Comparison of ENCODE assay signal across 18 cellular contexts in genomic region chr11:114088836-114089235, GRCh38. TPM values are rescaled to one million over a fixed set of nuclear protein-coding genes. Genes with fewer than 3 reads are reported as not detected.
DNase-seq lines count a peak whose midpoint lies in the region; ATAC-seq and TF ChIP-seq lines count a peak whose summit lies in the region.
"Had no signal": no experiment of that assay in that cellular context is flagged by ENCODE, and none has a peak within 500 bp of the region (broad histone marks: within the 10 kb centered on the region; RNA-seq: fewer than 3 reads in every experiment).

No MANE protein-coding gene starts in this region.

- H3K27ac Mint-ChIP-seq in activated naive CD4-positive, alpha-beta T cell treated with anti-CD3 and anti-CD28 coated beads, Interleukin-2, amount 50 U/mL, for 72 hours: no peak overlapping the region
- H3K27ac Mint-ChIP-seq: activated naive CD8-positive, alpha-beta T cell treated with anti-CD3 and anti-CD28 coated beads, Interleukin-2, amount 50 U/mL, for 24 hours; GM23338; stimulated activated memory B cell treated with anti-CD40 and anti-IgM and Interleukin-4, amounts not matched to agents 10 μg/mL and 1 μg/mL and 100 μg/mL, for 72 hours had no signal

- intact Hi-C loops in heart left ventricle (cut with DNase I) (loop anchor here in 1 of 10 donors (10.0 kb wide), 1 partner anchor 46 kb away; no protein-coding TSS in a partner anchor), tibial artery (cut with DNase I; ENCODE audit: low total_unique reads) (no loop called here)

- H3K4me1 ChIP-seq in heart left ventricle (peaks cover 42 to 100% (median 91%) of the 10 kb centered on the region in 12 donors), tibial artery (peaks cover 21 to 100% (median 99%) of the 10 kb centered on the region in 4 donors)

- H3K36me3 ChIP-seq in heart left ventricle: peaks cover 0 to 28% (median 0%) of the 10 kb centered on the region in 9 donors
- peaks cover 44 to 97% (median 76%) of the 10 kb centered on the region in 3 donors for H3K36me3 ChIP-seq in tibial artery

- no peak for TF ChIP-seq POLR2A in heart left ventricle (IDR thresholded peaks at IDR 0.05)

- no peaks in the 10 kb centered on the region for H3K36me3 Mint-ChIP-seq in activated naive CD4-positive, alpha-beta T cell treated with anti-CD3 and anti-CD28 coated beads, Interleukin-2, amount 50 U/mL, for 72 hours
- H3K36me3 Mint-ChIP-seq: stimulated activated memory B cell treated with anti-CD40 and anti-IgM and Interleukin-4, amounts not matched to agents 10 μg/mL and 1 μg/mL and 100 μg/mL, for 72 hours had no signal

- H3K9me3 ChIP-seq in heart left ventricle: no peaks in the 10 kb centered on the region
- H3K9me3 ChIP-seq in tibial artery: no peaks in the 10 kb centered on the region

- H3K27me3 ChIP-seq in heart left ventricle (no peaks in the 10 kb centered on the region), tibial artery (no peaks in the 10 kb centered on the region)

- WGBS in heart left ventricle, 4 donors: 42 to 71% (median 48%) methylated on average over 6 to 7 of the region's 7 CpGs

- H3K27ac ChIP-seq in heart left ventricle: peak overlapping the region in 8 of 12 donors; percentile 1 to 76 (median 52)
- peak overlapping the region; percentile 73 to 78 for H3K27ac ChIP-seq in tibial artery
- H3K27ac ChIP-seq: epithelial cell of prostate had no signal

- peak; percentile 10 to 54 (median 39) for ATAC-seq in heart left ventricle
- ATAC-seq in activated naive CD4-positive, alpha-beta T cell treated with anti-CD3 and anti-CD28 coated beads, Interleukin-2, amount 50 U/mL, for 72 hours: no peak
- ATAC-seq: activated naive CD8-positive, alpha-beta T cell treated with anti-CD3 and anti-CD28 coated beads, Interleukin-2, amount 50 U/mL, for 24 hours; GM23338; stimulated activated memory B cell treated with anti-CD40 and anti-IgM and Interleukin-4, amounts not matched to agents 10 μg/mL and 1 μg/mL and 100 μg/mL, for 72 hours had no signal

- peak in 54 of 56 donors; percentile 16 to 90 (median 74) for DNase-seq in amygdala (lab: John Stamatoyannopoulos, UW)
- DNase-seq in heart left ventricle: no peak
- DNase-seq in occipital lobe (lab: John Stamatoyannopoulos, UW): peak; percentile 73
- no peak for DNase-seq in tibial artery
- DNase-seq in foreskin fibroblast: no peak
- DNase-seq in T-helper 2 cell: no peak
- no peak for DNase-seq in activated naive CD4-positive, alpha-beta T cell treated with anti-CD3 and anti-CD28 coated beads, Interleukin-2, amount 50 U/mL, for 72 hours (ENCODE audit: low spot score in 2 of 2)
- DNase-seq: activated CD4-positive, alpha-beta T cell treated with anti-CD3 and anti-CD28 coated beads for 4 hours; activated naive CD8-positive, alpha-beta T cell treated with anti-CD3 and anti-CD28 coated beads, Interleukin-2, amount 50 U/mL, for 24 hours; activated T-cell treated with anti-CD3 and anti-CD28 coated beads for 4 hours; CD4-positive, CD25-positive, alpha-beta regulatory T cell; DND-41; NCI-H2081; NCI-H774 had no signal

- no peaks in the 10 kb centered on the region for H3K9me3 Mint-ChIP-seq in activated naive CD4-positive, alpha-beta T cell treated with anti-CD3 and anti-CD28 coated beads, Interleukin-2, amount 50 U/mL, for 72 hours
- H3K9me3 Mint-ChIP-seq: activated naive CD8-positive, alpha-beta T cell treated with anti-CD3 and anti-CD28 coated beads, Interleukin-2, amount 50 U/mL, for 24 hours; GM23338; stimulated activated memory B cell treated with anti-CD40 and anti-IgM and Interleukin-4, amounts not matched to agents 10 μg/mL and 1 μg/mL and 100 μg/mL, for 72 hours had no signal

- TF ChIP-seq CTCF in heart left ventricle (IDR thresholded peaks at IDR 0.05) (no peak), tibial artery (IDR thresholded peaks at IDR 0.05) (no peak), foreskin fibroblast (IDR thresholded peaks at IDR 0.05; ENCODE audit: low read depth, low read length) (no peak)

- H3K4me3 ChIP-seq in heart left ventricle (no peak overlapping the region), tibial artery (peak overlapping the region in 1 of 2 donors; percentile 16), foreskin fibroblast (ENCODE audit: low read depth in 1 of 2, low read length in 2 of 2) (no peak overlapping the region)
- H3K4me3 ChIP-seq: GM23338 had no signal

RNA-seq across cellular contexts. Expression of gene ZBTB16, which starts 29.3 kb away (rescaled TPM):
- 100 to 1,000 TPM in 2 of 9 donors, 10 to 100 TPM in 7; 15.3 to 130 (median 62.8) TPM for total RNA-seq in heart left ventricle
- 10 to 100 TPM; 44.0 to 86.1 TPM for polyA plus RNA-seq in heart left ventricle
- total RNA-seq in occipital lobe: 9.7 TPM
- total RNA-seq in activated naive CD4-positive, alpha-beta T cell treated with anti-CD3 and anti-CD28 coated beads, Interleukin-2, amount 50 U/mL, for 72 hours: 1 to 10 TPM in 1 of 2 donors, under 1 TPM in 1; 0.99 to 3.1 TPM
- total RNA-seq: M059J had no signal

Comparison
In these comparisons a context has a peak if more than half of its experiments do, and no peak if none do; other contexts are left out.
1. DNase-seq: peak in amygdala (54 of 56) and occipital lobe (single experiment); none in heart left ventricle (0 of 5), tibial artery (0 of 2), foreskin fibroblast (0 of 2), T-helper 2 cell (0 of 5) and activated naive CD4-positive, alpha-beta T cell treated with anti-CD3 and anti-CD28 coated beads, Interleukin-2, amount 50 U/mL, for 72 hours (0 of 2).
2. ATAC-seq: peak in heart left ventricle (4 of 4); none in activated naive CD4-positive, alpha-beta T cell treated with anti-CD3 and anti-CD28 coated beads, Interleukin-2, amount 50 U/mL, for 72 hours (0 of 2).